Comparison of ENCODE assay signal across 15 cellular contexts in the genomic region with DNA sequence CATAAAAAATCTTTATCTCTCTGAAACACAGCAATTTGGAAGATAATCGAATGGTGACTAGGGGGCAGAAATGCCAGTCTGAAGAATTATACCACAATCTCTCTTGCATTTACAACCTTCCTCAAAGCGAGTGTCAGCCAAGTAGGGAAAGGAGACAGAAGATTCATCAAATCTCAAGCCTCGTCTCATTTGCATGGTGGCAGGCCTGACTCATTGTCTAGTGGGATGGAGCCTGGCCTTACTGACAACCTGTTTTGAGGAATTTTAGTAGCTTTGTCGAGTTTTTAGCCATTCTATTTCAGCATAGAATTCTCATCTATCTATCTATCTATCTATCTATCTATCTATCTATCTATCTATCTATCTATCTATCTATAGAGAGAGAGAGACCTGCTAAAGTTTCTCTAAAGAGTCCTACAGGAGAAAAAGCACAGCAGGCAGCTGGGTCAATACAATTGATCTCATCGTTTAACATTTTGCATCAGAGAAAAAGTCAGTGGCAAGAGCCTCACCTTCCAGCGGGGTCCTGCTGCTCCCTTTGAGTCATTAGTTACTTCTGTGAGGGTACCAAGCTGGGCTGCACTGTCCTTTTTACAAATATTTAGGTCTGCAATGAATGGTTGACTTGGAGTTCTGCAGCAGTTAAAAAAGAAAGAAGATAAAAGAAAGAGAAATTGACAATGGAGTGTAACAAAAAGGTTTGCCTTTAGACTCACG.
A peak's percentile ranks its signal among the peaks of the same experiment; 100 is the strongest.
DNase-seq lines count a peak whose midpoint lies in the region; ATAC-seq and TF ChIP-seq lines count a peak whose summit lies in the region.
"Had no signal": no experiment of that assay in that cellular context is flagged by ENCODE, and none has a peak within 500 bp of the region (broad histone marks: within the 10 kb centered on the region; RNA-seq: fewer than 3 reads in every experiment).

No MANE protein-coding gene starts in this region.

- H3K27ac ChIP-seq in HUES48 (ENCODE audit: low read depth, low read length), result peak overlapping the region; percentile 26
- no peak overlapping the region for H3K27ac ChIP-seq in esophagus muscularis mucosa (replicated peaks in 1 of 4)
- H3K27ac ChIP-seq: GM23248, HL-60 had no signal

- POLR2A ChIA-PET in activated CD4-positive, alpha-beta T cell treated with anti-CD3 and anti-CD28 coated beads for 36 hours (lab: Charles Lee), result no interaction called here

- H3K4me1 ChIP-seq in HUES48 (ENCODE audit: control insufficient read depth, insufficient read depth, low read length) (peaks cover 26% of the 10 kb centered on the region), NT2/D1 (ENCODE audit: insufficient read depth, insufficient read length) (no peaks in the 10 kb centered on the region), esophagus muscularis mucosa (no peaks in the 10 kb centered on the region)
- H3K4me1 ChIP-seq: Caco-2, HAP-1 had no signal

- peak; percentile 8 for DNase-seq in NT2/D1 (ENCODE audit: low read depth, low spot score)
- peak; percentile 12 for DNase-seq in iPS-NIHi11 (ENCODE audit: low spot score)
- DNase-seq in activated CD4-positive, alpha-beta T cell treated with anti-CD3 and anti-CD28 coated beads for 36 hours, result no peak
- DNase-seq in glutamatergic neuron, result no peak
- DNase-seq in esophagus muscularis mucosa (ENCODE audit: extremely low spot score), result no peak
- DNase-seq in 8988T, result no peak
- DNase-seq: Caco-2; CD8-positive, alpha-beta memory T cell; DMS53; GM23248 had no signal

- no peaks in the 10 kb centered on the region for H3K4me1 Mint-ChIP-seq in activated CD4-positive, alpha-beta T cell treated with anti-CD3 and anti-CD28 coated beads for 36 hours
- peaks cover 2% of the 10 kb centered on the region for H3K4me1 Mint-ChIP-seq in glutamatergic neuron (ENCODE audit: low read depth, unreplicated experiment)
- H3K4me1 Mint-ChIP-seq: CD14-positive monocyte; CD8-positive, alpha-beta memory T cell had no signal

- H3K27me3 ChIP-seq in HUES48 (ENCODE audit: control insufficient read depth, insufficient read depth, low read length) (no peaks in the 10 kb centered on the region), NT2/D1 (ENCODE audit: insufficient read depth, insufficient read length) (no peaks in the 10 kb centered on the region), esophagus muscularis mucosa (no peaks in the 10 kb centered on the region)

- H3K27ac Mint-ChIP-seq in activated CD4-positive, alpha-beta T cell treated with anti-CD3 and anti-CD28 coated beads for 36 hours, result no peak overlapping the region
- H3K27ac Mint-ChIP-seq in glutamatergic neuron (ENCODE audit: unreplicated experiment), result no peak overlapping the region
- H3K27ac Mint-ChIP-seq: CD14-positive monocyte; CD8-positive, alpha-beta memory T cell had no signal

- CTCF ChIA-PET in activated CD4-positive, alpha-beta T cell treated with anti-CD3 and anti-CD28 coated beads for 36 hours (lab: Charles Lee), result no interaction called here

- H3K9me3 Mint-ChIP-seq in activated CD4-positive, alpha-beta T cell treated with anti-CD3 and anti-CD28 coated beads for 36 hours (ENCODE audit: low read depth), result peaks cover 12% of the 10 kb centered on the region
- no peaks in the 10 kb centered on the region for H3K9me3 Mint-ChIP-seq in glutamatergic neuron (ENCODE audit: unreplicated experiment)

- H3K27me3 Mint-ChIP-seq in activated CD4-positive, alpha-beta T cell treated with anti-CD3 and anti-CD28 coated beads for 36 hours, result no peaks in the 10 kb centered on the region
- no peaks in the 10 kb centered on the region for H3K27me3 Mint-ChIP-seq in glutamatergic neuron (ENCODE audit: unreplicated experiment)
- H3K27me3 Mint-ChIP-seq: CD8-positive, alpha-beta memory T cell had no signal

- H3K36me3 Mint-ChIP-seq in activated CD4-positive, alpha-beta T cell treated with anti-CD3 and anti-CD28 coated beads for 36 hours (ENCODE audit: low read depth), result no peaks in the 10 kb centered on the region
- H3K36me3 Mint-ChIP-seq in glutamatergic neuron (ENCODE audit: unreplicated experiment), result no peaks in the 10 kb centered on the region
- H3K36me3 Mint-ChIP-seq: CD14-positive monocyte had no signal

- TF ChIP-seq CTCF in glutamatergic neuron (IDR thresholded peaks at IDR 0.05; ENCODE audit: partially characterized antibody, unreplicated experiment) (no peak), esophagus muscularis mucosa (IDR thresholded peaks at IDR 0.05) (no peak)

- no peak for TF ChIP-seq EP300 in esophagus muscularis mucosa (IDR thresholded peaks at IDR 0.05)

- H3K9me3 ChIP-seq in HUES48 (ENCODE audit: control insufficient read depth, insufficient read depth, low read length) (peaks cover 13% of the 10 kb centered on the region), NT2/D1 (ENCODE audit: insufficient read depth, low read length) (0 out of 2 replicates have a peak, but pooled peaks cover 4% of the 10 kb centered on the region), esophagus muscularis mucosa (peaks cover 0 to 19% (median 15%) of the 10 kb centered on the region in 4 donors)
- H3K9me3 ChIP-seq: HAP-1 had no signal

- H3K4me3 ChIP-seq in HUES48 (ENCODE audit: low read depth, low read length), result no peak overlapping the region
- no peak overlapping the region for H3K4me3 ChIP-seq in NT2/D1 (ENCODE audit: insufficient read length, low read depth)
- H3K4me3 ChIP-seq in esophagus muscularis mucosa, result no peak overlapping the region
- H3K4me3 ChIP-seq: GM23248, HAP-1, K562 had no signal

- no peak overlapping the region for H3K4me3 Mint-ChIP-seq in activated CD4-positive, alpha-beta T cell treated with anti-CD3 and anti-CD28 coated beads for 36 hours
- no peak overlapping the region for H3K4me3 Mint-ChIP-seq in glutamatergic neuron (ENCODE audit: unreplicated experiment)
- H3K4me3 Mint-ChIP-seq: CD14-positive monocyte; CD8-positive, alpha-beta memory T cell had no signal

- 49% methylated on average over 7 of the region's 7 CpGs for WGBS in esophagus muscularis mucosa

- H3K36me3 ChIP-seq in HUES48 (ENCODE audit: control insufficient read depth, insufficient read depth, low read length) (no peaks in the 10 kb centered on the region), NT2/D1 (ENCODE audit: insufficient read depth, insufficient read length, low read length) (no peaks in the 10 kb centered on the region), esophagus muscularis mucosa (no peaks in the 10 kb centered on the region)
- H3K36me3 ChIP-seq: HAP-1 had no signal

- no peak for TF ChIP-seq POLR2A in esophagus muscularis mucosa (IDR thresholded peaks at IDR 0.05; ENCODE audit: low read depth)

- intact Hi-C loops in activated CD4-positive, alpha-beta T cell treated with anti-CD3 and anti-CD28 coated beads for 36 hours (cut with DNase I, micrococcal nuclease), result no loop called here
- intact Hi-C loops in esophagus muscularis mucosa (cut with DNase I), result no loop called here

- no peak overlapping the region; the same call in 1 of the 2 replicates for H3K9ac ChIP-seq in HUES48 (ENCODE audit: low read depth, low read length)
- H3K9ac ChIP-seq in NT2/D1 (ENCODE audit: insufficient read length, low read depth), result no peak overlapping the region
- H3K9ac ChIP-seq: GM23248 had no signal

- no peak for ATAC-seq in activated CD4-positive, alpha-beta T cell treated with anti-CD3 and anti-CD28 coated beads for 36 hours
- ATAC-seq: K562 had no signal

Comparison
In these comparisons a context has a peak if more than half of its experiments do, and no peak if none do; other contexts are left out.
1. DNase-seq: peak in NT2/D1 (single experiment) and iPS-NIHi11 (single experiment); none in activated CD4-positive, alpha-beta T cell treated with anti-CD3 and anti-CD28 coated beads for 36 hours (single experiment), glutamatergic neuron (single experiment), esophagus muscularis mucosa (single experiment) and 8988T (single experiment).